8 cellular contexts compared by ENCODE assay signal in the genomic region with DNA sequence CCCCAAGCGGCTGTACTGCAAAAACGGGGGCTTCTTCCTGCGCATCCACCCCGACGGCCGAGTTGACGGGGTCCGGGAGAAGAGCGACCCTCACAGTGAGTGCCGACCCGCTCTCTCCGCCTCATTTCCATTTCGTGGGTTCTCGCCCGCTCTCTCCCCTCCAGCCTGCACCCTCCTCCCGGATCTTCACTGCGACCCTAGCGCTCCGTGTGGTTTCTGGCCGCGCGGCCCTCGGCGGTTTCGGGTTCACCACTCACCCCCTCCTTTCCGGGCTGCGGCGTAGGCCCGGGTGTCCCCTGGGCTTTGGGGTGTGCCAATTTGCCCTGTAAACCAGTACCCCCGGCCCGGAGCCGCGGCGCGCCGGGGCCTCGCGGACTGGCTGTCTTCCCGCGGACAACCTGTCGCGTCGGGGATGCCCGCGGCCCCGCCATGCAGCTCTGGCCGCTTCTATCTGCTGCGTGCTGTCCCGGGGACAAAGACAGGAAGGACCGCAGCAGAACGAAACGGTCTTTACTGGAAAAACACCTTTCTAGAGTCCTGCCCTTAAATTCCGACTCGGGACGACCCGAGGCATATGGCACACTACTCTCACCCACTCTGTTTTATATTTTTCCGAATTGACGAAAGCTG. TPM values are rescaled to one million over a fixed set of nuclear protein-coding genes. Genes with fewer than 3 reads are reported as not detected.
DNase-seq lines count a peak whose midpoint lies in the region; ATAC-seq and TF ChIP-seq lines count a peak whose summit lies in the region.

No MANE protein-coding gene starts in this region.

- no peaks in the 10 kb centered on the region for H3K9me3 Mint-ChIP-seq in activated naive CD4-positive, alpha-beta T cell treated with anti-CD3 and anti-CD28 coated beads for 36 hours

- peak overlapping the region; percentile 50 for H2AFZ ChIP-seq in osteoblast (ENCODE audit: low read length)

- TF ChIP-seq CTCF in GM12875 (IDR thresholded peaks at IDR 0.05; ENCODE audit: borderline replicate concordance, insufficient read depth, low read depth, low read length) (0 out of 2 replicates have a peak, but pooled peaks have one; percentile 11), osteoblast (IDR thresholded peaks at IDR 0.05; ENCODE audit: extremely low read depth, low read depth, low read length) (no peak)

- CTCF ChIA-PET in activated naive CD4-positive, alpha-beta T cell treated with anti-CD3 and anti-CD28 coated beads for 36 hours (lab: Charles Lee): interaction anchor here (0.7 kb wide), 1 partner anchor 18 kb away, joined by 3 read pairs; no protein-coding TSS in a partner anchor

- H3K79me2 ChIP-seq in osteoblast (ENCODE audit: insufficient read depth, low read length): peaks cover 54% of the 10 kb centered on the region

- H3K27me3 ChIP-seq in osteoblast (ENCODE audit: insufficient read depth, low read length): no peaks in the 10 kb centered on the region

- peaks cover 12% of the 10 kb centered on the region for H3K4me1 Mint-ChIP-seq in activated naive CD4-positive, alpha-beta T cell treated with anti-CD3 and anti-CD28 coated beads for 36 hours (ENCODE audit: low read depth)

- H3K27ac Mint-ChIP-seq in activated naive CD4-positive, alpha-beta T cell treated with anti-CD3 and anti-CD28 coated beads for 36 hours: peak overlapping the region; percentile 9

- H3K9me3 ChIP-seq in osteoblast (ENCODE audit: low read depth, low read length): no peaks in the 10 kb centered on the region

- peak overlapping the region; percentile 90 for H3K4me2 ChIP-seq in osteoblast (ENCODE audit: insufficient read depth, low read length)

- DNase-seq in 8988T: peak; percentile 65
- DNase-seq in NCI-H1930 (lab: John Stamatoyannopoulos, UW): peak; percentile 9 to 60
- peak; percentile 29 for DNase-seq in activated naive CD4-positive, alpha-beta T cell treated with anti-CD3 and anti-CD28 coated beads for 36 hours
- peak; percentile 54 for DNase-seq in glomerular visceral epithelial cell (ENCODE audit: extremely low spot score)
- DNase-seq in osteoblast (ENCODE audit: insufficient read length, low spot score, missing footprints): peak; percentile 91
- no peak for DNase-seq in OCI-M2 (lab: John Stamatoyannopoulos, UW; ENCODE audit: unreplicated experiment)

- peaks cover 49% of the 10 kb centered on the region for H3K4me1 ChIP-seq in osteoblast (ENCODE audit: insufficient read depth, low read length)

- ATAC-seq in HG02588 (IDR thresholded peaks at IDR 0.05; ENCODE audit: unreplicated experiment): peak; percentile 53

- peaks cover 69% of the 10 kb centered on the region for H3K27me3 Mint-ChIP-seq in activated naive CD4-positive, alpha-beta T cell treated with anti-CD3 and anti-CD28 coated beads for 36 hours (ENCODE audit: low read depth)

- H3K4me3 ChIP-seq in GM12875 (ENCODE audit: low read depth, low read length): peak overlapping the region; percentile 96
- H3K4me3 ChIP-seq in osteoblast (ENCODE audit: insufficient read depth, low read length): peak overlapping the region; percentile 91

- peak overlapping the region; percentile 78 for H3K4me3 Mint-ChIP-seq in activated naive CD4-positive, alpha-beta T cell treated with anti-CD3 and anti-CD28 coated beads for 36 hours

- H3K36me3 ChIP-seq in osteoblast (ENCODE audit: insufficient read depth, low read length): peaks cover 33% of the 10 kb centered on the region

- intact Hi-C loops in activated naive CD4-positive, alpha-beta T cell treated with anti-CD3 and anti-CD28 coated beads for 36 hours (cut with micrococcal nuclease): no loop called here

- peaks cover 35% of the 10 kb centered on the region for H4K20me1 ChIP-seq in osteoblast (ENCODE audit: insufficient read depth, low read length)

- peak overlapping the region; percentile 88 for H3K27ac ChIP-seq in osteoblast (ENCODE audit: low read depth, low read length)

- no peaks in the 10 kb centered on the region for H3K36me3 Mint-ChIP-seq in activated naive CD4-positive, alpha-beta T cell treated with anti-CD3 and anti-CD28 coated beads for 36 hours (ENCODE audit: low read depth)

RNA-seq across cellular contexts. Expression of a gene that starts 0.7 kb away (rescaled TPM):
- 1 to 10 TPM in 1 of 2 experiments, under 1 TPM in 1; 0.79 to 1.2 TPM for total RNA-seq in activated naive CD4-positive, alpha-beta T cell treated with anti-CD3 and anti-CD28 coated beads for 36 hours
- total RNA-seq in osteoblast: 69.2 and 86.5 TPM in 2 replicates

Comparison
In these comparisons a context has a peak if more than half of its experiments do, and no peak if none do; other contexts are left out.
1. RNA of a gene that starts 0.7 kb away (total RNA-seq): 69.2 to 86.5 TPM in osteoblast; 0.79 to 1.2 TPM in activated naive CD4-positive, alpha-beta T cell treated with anti-CD3 and anti-CD28 coated beads for 36 hours; every median in the first group is over 10 times any median in the second.